10 cellular contexts compared by ENCODE assay signal in genomic region chr11:30016588-30017363, GRCh38. TPM values are rescaled to one million over a fixed set of nuclear protein-coding genes. Genes with fewer than 3 reads are reported as not detected.
DNase-seq lines count a peak whose midpoint lies in the region; ATAC-seq and TF ChIP-seq lines count a peak whose summit lies in the region.
"Had no signal": no experiment of that assay in that cellular context is flagged by ENCODE, and none has a peak within 500 bp of the region (broad histone marks: within the 10 kb centered on the region; RNA-seq: fewer than 3 reads in every experiment).

TSS of gene KCNA4 (minus strand) at chr11:30017030. CDS start at chr11:30012678, 4,352 bp downstream.

- H3K4me3 ChIP-seq in astrocyte of the cerebellum (ENCODE audit: low read depth, low read length) (peak within 1 kb of the TSS; percentile 41), kidney epithelial cell (ENCODE audit: low read depth, low read length) (peak within 1 kb of the TSS; percentile 14), testis (peak within 1 kb of the TSS; percentile 29 to 52)

- 1% methylated on average over 22 to 37 of the region's 50 CpGs for WGBS in testis, 2 donors

- no peaks in the 10 kb centered on the region for H3K4me1 ChIP-seq in testis

- TF ChIP-seq POLR2A in testis (IDR thresholded peaks at IDR 0.05) = no peak

- intact Hi-C loops in testis (cut with DNase I; ENCODE audit: low total_unique reads) = no loop called here

- H3K27me3 ChIP-seq in kidney epithelial cell (ENCODE audit: control insufficient read depth, insufficient read depth, low read length) (peaks cover 45% of the 10 kb centered on the region), testis (no peaks in the 10 kb centered on the region)

- H3K9me3 ChIP-seq in testis = no peaks in the 10 kb centered on the region

- TF ChIP-seq CTCF in astrocyte of the cerebellum (IDR thresholded peaks at IDR 0.05; ENCODE audit: low read depth, low read length, missing control alignments) (peak; percentile 5), kidney epithelial cell (IDR thresholded peaks at IDR 0.05; ENCODE audit: insufficient read depth, low read length, poor library complexity, severe bottlenecking) (no peak), testis (IDR thresholded peaks at IDR 0.05) (peak in 1 of 3 experiments; percentile 23)

- no peak for ATAC-seq in HG03565 (IDR thresholded peaks at IDR 0.05; ENCODE audit: unreplicated experiment)

- no peak within 1 kb of the TSS for H3K27ac ChIP-seq in testis

- DNase-seq in NCI-H1417 (lab: John Stamatoyannopoulos, UW) = peak; percentile 39 to 59 (median 57)
- DNase-seq in NCI-H1417 treated with DMSO at 0.1 percent for 48 hours (lab: John Stamatoyannopoulos, UW) = no peak
- DNase-seq in astrocyte of the cerebellum (ENCODE audit: low read depth) = no peak
- DNase-seq in kidney epithelial cell (ENCODE audit: low read depth) = no peak
- DNase-seq in testis = no peak
- DNase-seq in SHP77 treated with DMSO at 0.1 percent for 48 hours (lab: John Stamatoyannopoulos, UW) = no peak
- DNase-seq in dedifferentiated amniotic fluid mesenchymal stem cell (ENCODE audit: extremely low spot score) = no peak

- in situ Hi-C loops in astrocyte of the cerebellum (cut with HindIII; ENCODE audit: low sequenced_read_pairs) = no loop called here

- no peaks in the 10 kb centered on the region for H3K36me3 ChIP-seq in kidney epithelial cell (ENCODE audit: control insufficient read depth, insufficient read depth, low read length)
- H3K36me3 ChIP-seq in testis (ENCODE audit: low read depth, missing control alignments) = no peaks in the 10 kb centered on the region

RNA-seq across cellular contexts. Expression of gene KCNA4, which starts in this region (rescaled TPM):
- total RNA-seq in kidney epithelial cell (not detected in 2 replicates), testis (under 1 TPM; 0.24 to 0.25 TPM)
- 0.73 TPM for polyA plus RNA-seq in testis (ENCODE audit: insufficient read depth, low read depth, low replicate concordance)
- polyA plus RNA-seq: AG04450, fibroblast of lung had no signal

Comparison
In these comparisons a context has a peak if more than half of its experiments do, and no peak if none do; other contexts are left out.
1. DNase-seq: peak in NCI-H1417 (3 of 3); none in NCI-H1417 treated with DMSO at 0.1 percent for 48 hours (single experiment), astrocyte of the cerebellum (single experiment), kidney epithelial cell (single experiment), testis (single experiment), SHP77 treated with DMSO at 0.1 percent for 48 hours (single experiment) and dedifferentiated amniotic fluid mesenchymal stem cell (single experiment).
2. Peak in every context shown above with its lines, with median percentiles within 50 percentile points of each other: H3K4me3 ChIP-seq.